11 cellular contexts compared by ENCODE assay signal in genomic region chr5:111197523-111197922, GRCh38. TPM values are rescaled to one million over a fixed set of nuclear protein-coding genes. Genes with fewer than 3 reads are reported as not detected.
DNase-seq lines count a peak whose midpoint lies in the region; ATAC-seq and TF ChIP-seq lines count a peak whose summit lies in the region.
"Had no signal": no experiment of that assay in that cellular context is flagged by ENCODE, and none has a peak within 500 bp of the region (broad histone marks: within the 10 kb centered on the region; RNA-seq: fewer than 3 reads in every experiment).

No MANE protein-coding gene starts in this region.

- no peak overlapping the region for H3K4me3 Mint-ChIP-seq in WTC11
- no peak overlapping the region for H3K4me3 Mint-ChIP-seq in activated naive CD4-positive, alpha-beta T cell treated with anti-CD3 and anti-CD28 coated beads for 36 hours
- H3K4me3 Mint-ChIP-seq: effector memory CD8-positive, alpha-beta T cell; T-helper 2 cell treated with Interferon-gamma antibody and Interleukin-4, amounts not matched to agents 5 μg/mL and 100 μg/mL, for 36 hours had no signal

- peak; percentile 78 for ATAC-seq in WTC11
- ATAC-seq: effector memory CD8-positive, alpha-beta T cell had no signal

- DNase-seq in AG10803 (ENCODE audit: low read depth) = peak; percentile 1
- peak; percentile 18 for DNase-seq in H4 (ENCODE audit: low spot score)
- no peak for DNase-seq in WTC11 (ENCODE audit: low spot score)
- DNase-seq in left kidney (ENCODE audit: low read depth, low spot score) = peak; percentile 42
- DNase-seq in NCI-H524 treated with DMSO at 0.1 percent for 48 hours (lab: John Stamatoyannopoulos, UW) = no peak
- DNase-seq in activated naive CD4-positive, alpha-beta T cell treated with anti-CD3 and anti-CD28 coated beads for 36 hours = no peak
- DNase-seq in A172 (ENCODE audit: low spot score) = no peak
- no peak for DNase-seq in T-helper 9 cell
- DNase-seq: effector memory CD8-positive, alpha-beta T cell had no signal

- H3K36me3 Mint-ChIP-seq in WTC11 = no peaks in the 10 kb centered on the region
- no peaks in the 10 kb centered on the region for H3K36me3 Mint-ChIP-seq in activated naive CD4-positive, alpha-beta T cell treated with anti-CD3 and anti-CD28 coated beads for 36 hours (ENCODE audit: low read depth)

- no peaks in the 10 kb centered on the region for H3K9me3 Mint-ChIP-seq in WTC11
- H3K9me3 Mint-ChIP-seq in activated naive CD4-positive, alpha-beta T cell treated with anti-CD3 and anti-CD28 coated beads for 36 hours = no peaks in the 10 kb centered on the region
- H3K9me3 Mint-ChIP-seq: effector memory CD8-positive, alpha-beta T cell; T-helper 2 cell treated with Interferon-gamma antibody and Interleukin-4, amounts not matched to agents 5 μg/mL and 100 μg/mL, for 36 hours had no signal

- TF ChIP-seq CTCF in AG10803 (conservative IDR thresholded peaks at IDR 0.05; ENCODE audit: low read length) (no peak), WTC11 (IDR thresholded peaks at IDR 0.05) (no peak)

- no peak overlapping the region for H3K27ac Mint-ChIP-seq in WTC11
- H3K27ac Mint-ChIP-seq in activated naive CD4-positive, alpha-beta T cell treated with anti-CD3 and anti-CD28 coated beads for 36 hours = no peak overlapping the region
- H3K27ac Mint-ChIP-seq: effector memory CD8-positive, alpha-beta T cell; T-helper 2 cell treated with Interferon-gamma antibody and Interleukin-4, amounts not matched to agents 5 μg/mL and 100 μg/mL, for 36 hours had no signal

- intact Hi-C loops in activated naive CD4-positive, alpha-beta T cell treated with anti-CD3 and anti-CD28 coated beads for 36 hours (cut with micrococcal nuclease) = no loop called here

- CTCF ChIA-PET in WTC11 (lab: Charles Lee) = no interaction called here
- CTCF ChIA-PET in activated naive CD4-positive, alpha-beta T cell treated with anti-CD3 and anti-CD28 coated beads for 36 hours (lab: Charles Lee) = interaction anchor here (0.9 kb wide), 1 partner anchor 38 kb away, joined by 3 read pairs; no protein-coding TSS in a partner anchor

- POLR2A ChIA-PET in WTC11 (lab: Charles Lee) = no interaction called here

- H3K4me3 ChIP-seq in AG10803 (ENCODE audit: low read length) = no peak overlapping the region
- H3K4me3 ChIP-seq: vagina had no signal

- no peaks in the 10 kb centered on the region for H3K27me3 Mint-ChIP-seq in WTC11 (ENCODE audit: low read depth)
- peaks cover 2% of the 10 kb centered on the region for H3K27me3 Mint-ChIP-seq in activated naive CD4-positive, alpha-beta T cell treated with anti-CD3 and anti-CD28 coated beads for 36 hours (ENCODE audit: low read depth)

- peaks cover 15% of the 10 kb centered on the region for H3K4me1 Mint-ChIP-seq in WTC11
- peaks cover 12% of the 10 kb centered on the region for H3K4me1 Mint-ChIP-seq in activated naive CD4-positive, alpha-beta T cell treated with anti-CD3 and anti-CD28 coated beads for 36 hours (ENCODE audit: low read depth)

TF ChIP-seq in WTC11, 78 proteins besides CTCF, POLR2A, EP300 and RAD21:
- TF ChIP-seq ELF4 (CRISPR knock-in tag; IDR thresholded peaks at IDR 0.05; ENCODE audit: low read depth) (no peak), OVOL2 (CRISPR knock-in tag; IDR thresholded peaks at IDR 0.05; ENCODE audit: borderline replicate concordance) (no peak), ESRRA (CRISPR knock-in tag; IDR thresholded peaks at IDR 0.05; ENCODE audit: borderline replicate concordance) (no peak), JAZF1 (CRISPR knock-in tag; IDR thresholded peaks at IDR 0.05) (no peak), MYBL2 (CRISPR knock-in tag; IDR thresholded peaks at IDR 0.05) (no peak), NFATC4 (CRISPR knock-in tag; IDR thresholded peaks at IDR 0.05) (no peak), ZNF263 (CRISPR knock-in tag; IDR thresholded peaks at IDR 0.05; ENCODE audit: low read depth) (no peak)
- TF ChIP-seq, protein P1, sequence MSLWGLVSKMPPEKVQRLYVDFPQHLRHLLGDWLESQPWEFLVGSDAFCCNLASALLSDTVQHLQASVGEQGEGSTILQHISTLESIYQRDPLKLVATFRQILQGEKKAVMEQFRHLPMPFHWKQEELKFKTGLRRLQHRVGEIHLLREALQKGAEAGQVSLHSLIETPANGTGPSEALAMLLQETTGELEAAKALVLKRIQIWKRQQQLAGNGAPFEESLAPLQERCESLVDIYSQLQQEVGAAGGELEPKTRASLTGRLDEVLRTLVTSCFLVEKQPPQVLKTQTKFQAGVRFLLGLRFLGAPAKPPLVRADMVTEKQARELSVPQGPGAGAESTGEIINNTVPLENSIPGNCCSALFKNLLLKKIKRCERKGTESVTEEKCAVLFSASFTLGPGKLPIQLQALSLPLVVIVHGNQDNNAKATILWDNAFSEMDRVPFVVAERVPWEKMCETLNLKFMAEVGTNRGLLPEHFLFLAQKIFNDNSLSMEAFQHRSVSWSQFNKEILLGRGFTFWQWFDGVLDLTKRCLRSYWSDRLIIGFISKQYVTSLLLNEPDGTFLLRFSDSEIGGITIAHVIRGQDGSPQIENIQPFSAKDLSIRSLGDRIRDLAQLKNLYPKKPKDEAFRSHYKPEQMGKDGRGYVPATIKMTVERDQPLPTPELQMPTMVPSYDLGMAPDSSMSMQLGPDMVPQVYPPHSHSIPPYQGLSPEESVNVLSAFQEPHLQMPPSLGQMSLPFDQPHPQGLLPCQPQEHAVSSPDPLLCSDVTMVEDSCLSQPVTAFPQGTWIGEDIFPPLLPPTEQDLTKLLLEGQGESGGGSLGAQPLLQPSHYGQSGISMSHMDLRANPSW (CRISPR knock-in tag; conservative IDR thresholded peaks at IDR 0.05; ENCODE audit: low read depth) = no peak
- TF ChIP-seq, protein P2, sequence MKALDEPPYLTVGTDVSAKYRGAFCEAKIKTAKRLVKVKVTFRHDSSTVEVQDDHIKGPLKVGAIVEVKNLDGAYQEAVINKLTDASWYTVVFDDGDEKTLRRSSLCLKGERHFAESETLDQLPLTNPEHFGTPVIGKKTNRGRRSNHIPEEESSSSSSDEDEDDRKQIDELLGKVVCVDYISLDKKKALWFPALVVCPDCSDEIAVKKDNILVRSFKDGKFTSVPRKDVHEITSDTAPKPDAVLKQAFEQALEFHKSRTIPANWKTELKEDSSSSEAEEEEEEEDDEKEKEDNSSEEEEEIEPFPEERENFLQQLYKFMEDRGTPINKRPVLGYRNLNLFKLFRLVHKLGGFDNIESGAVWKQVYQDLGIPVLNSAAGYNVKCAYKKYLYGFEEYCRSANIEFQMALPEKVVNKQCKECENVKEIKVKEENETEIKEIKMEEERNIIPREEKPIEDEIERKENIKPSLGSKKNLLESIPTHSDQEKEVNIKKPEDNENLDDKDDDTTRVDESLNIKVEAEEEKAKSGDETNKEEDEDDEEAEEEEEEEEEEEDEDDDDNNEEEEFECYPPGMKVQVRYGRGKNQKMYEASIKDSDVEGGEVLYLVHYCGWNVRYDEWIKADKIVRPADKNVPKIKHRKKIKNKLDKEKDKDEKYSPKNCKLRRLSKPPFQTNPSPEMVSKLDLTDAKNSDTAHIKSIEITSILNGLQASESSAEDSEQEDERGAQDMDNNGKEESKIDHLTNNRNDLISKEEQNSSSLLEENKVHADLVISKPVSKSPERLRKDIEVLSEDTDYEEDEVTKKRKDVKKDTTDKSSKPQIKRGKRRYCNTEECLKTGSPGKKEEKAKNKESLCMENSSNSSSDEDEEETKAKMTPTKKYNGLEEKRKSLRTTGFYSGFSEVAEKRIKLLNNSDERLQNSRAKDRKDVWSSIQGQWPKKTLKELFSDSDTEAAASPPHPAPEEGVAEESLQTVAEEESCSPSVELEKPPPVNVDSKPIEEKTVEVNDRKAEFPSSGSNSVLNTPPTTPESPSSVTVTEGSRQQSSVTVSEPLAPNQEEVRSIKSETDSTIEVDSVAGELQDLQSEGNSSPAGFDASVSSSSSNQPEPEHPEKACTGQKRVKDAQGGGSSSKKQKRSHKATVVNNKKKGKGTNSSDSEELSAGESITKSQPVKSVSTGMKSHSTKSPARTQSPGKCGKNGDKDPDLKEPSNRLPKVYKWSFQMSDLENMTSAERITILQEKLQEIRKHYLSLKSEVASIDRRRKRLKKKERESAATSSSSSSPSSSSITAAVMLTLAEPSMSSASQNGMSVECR (CRISPR knock-in tag; IDR thresholded peaks at IDR 0.05; ENCODE audit: borderline replicate concordance) = no peak
- TF ChIP-seq, protein P3, sequence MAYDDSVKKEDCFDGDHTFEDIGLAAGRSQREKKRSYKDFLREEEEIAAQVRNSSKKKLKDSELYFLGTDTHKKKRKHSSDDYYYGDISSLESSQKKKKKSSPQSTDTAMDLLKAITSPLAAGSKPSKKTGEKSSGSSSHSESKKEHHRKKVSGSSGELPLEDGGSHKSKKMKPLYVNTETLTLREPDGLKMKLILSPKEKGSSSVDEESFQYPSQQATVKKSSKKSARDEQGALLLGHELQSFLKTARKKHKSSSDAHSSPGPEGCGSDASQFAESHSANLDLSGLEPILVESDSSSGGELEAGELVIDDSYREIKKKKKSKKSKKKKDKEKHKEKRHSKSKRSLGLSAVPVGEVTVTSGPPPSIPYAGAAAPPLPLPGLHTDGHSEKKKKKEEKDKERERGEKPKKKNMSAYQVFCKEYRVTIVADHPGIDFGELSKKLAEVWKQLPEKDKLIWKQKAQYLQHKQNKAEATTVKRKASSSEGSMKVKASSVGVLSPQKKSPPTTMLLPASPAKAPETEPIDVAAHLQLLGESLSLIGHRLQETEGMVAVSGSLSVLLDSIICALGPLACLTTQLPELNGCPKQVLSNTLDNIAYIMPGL (CRISPR knock-in tag; IDR thresholded peaks at IDR 0.05) = no peak

RNA-seq across cellular contexts. Expression of gene CAMK4, which starts 26.7 kb away (rescaled TPM):
- 8.8 and 22.5 TPM in 2 replicates for total RNA-seq in H4 (2014; rRNA removed; shearing (Covaris generic))
- total RNA-seq in WTC11 (2021) = 5.8 to 10.6 TPM (median 7.4 TPM) in 3 replicates
- 10 to 100 TPM; 40.6 to 44.4 TPM for total RNA-seq in activated naive CD4-positive, alpha-beta T cell treated with anti-CD3 and anti-CD28 coated beads for 36 hours
- total RNA-seq in A172 (2014; rRNA removed; shearing (Covaris generic)) = 8.1 and 12.9 TPM in 2 replicates

Comparison
In these comparisons a context has a peak if more than half of its experiments do, and no peak if none do; other contexts are left out.
1. DNase-seq: peak in AG10803 (single experiment), H4 (single experiment) and left kidney (single experiment); none in WTC11 (single experiment), NCI-H524 treated with DMSO at 0.1 percent for 48 hours (single experiment), activated naive CD4-positive, alpha-beta T cell treated with anti-CD3 and anti-CD28 coated beads for 36 hours (single experiment), A172 (single experiment) and T-helper 9 cell (single experiment).